In the genomic region with DNA sequence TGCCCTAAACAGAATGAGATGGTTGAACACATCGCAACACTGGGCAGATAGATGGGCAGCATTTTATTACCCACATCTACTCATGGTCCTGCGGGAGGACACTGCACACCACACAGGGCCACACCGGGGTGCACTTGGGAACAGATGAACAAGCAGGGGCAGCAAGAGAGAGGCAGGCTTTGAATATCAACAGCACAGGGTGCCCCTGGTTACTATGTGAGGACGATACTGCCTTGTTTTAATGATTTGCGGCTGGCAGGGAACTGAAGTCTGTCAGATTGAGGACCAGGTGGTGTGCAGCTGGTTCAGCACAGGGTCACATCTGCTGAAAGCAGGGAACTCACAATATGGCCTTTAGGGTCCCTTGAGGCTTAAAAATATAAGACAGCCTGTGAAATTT, we compare ENCODE assay signal across 19 cellular contexts.
DNase-seq lines count a peak whose midpoint lies in the region; ATAC-seq and TF ChIP-seq lines count a peak whose summit lies in the region.
"Had no signal": no experiment of that assay in that cellular context is flagged by ENCODE, and none has a peak within 500 bp of the region (broad histone marks: within the 10 kb centered on the region; RNA-seq: fewer than 3 reads in every experiment).

No MANE protein-coding gene starts in this region.

- TF ChIP-seq CTCF in HFF-Myc (IDR thresholded peaks at IDR 0.05; ENCODE audit: low read depth, low read length, missing control alignments) (no peak), nephron progenitor cell (IDR thresholded peaks at IDR 0.05) (no peak)

- H3K4me1 Mint-ChIP-seq in nephron progenitor cell, result peaks cover 10% of the 10 kb centered on the region
- H3K4me1 Mint-ChIP-seq: activated naive CD4-positive, alpha-beta T cell treated with anti-CD3 and anti-CD28 coated beads, Interleukin-2, amount 50 U/mL, for 24 hours; naive B cell had no signal

- H3K4me3 ChIP-seq in HFF-Myc (replicated peaks; ENCODE audit: low read depth, low read length), result no peak overlapping the region
- H3K4me3 ChIP-seq: coronary artery, gastroesophageal sphincter, smooth muscle cell had no signal

- peak; percentile 31 for DNase-seq in HFF-Myc (ENCODE audit: extremely low read depth, low read depth)
- peak; percentile 87 for DNase-seq in NCI-H2171 (lab: John Stamatoyannopoulos, UW)
- DNase-seq in nephron progenitor cell, result no peak
- no peak for DNase-seq in CD1c-positive myeloid dendritic cell (ENCODE audit: extremely low spot score)
- DNase-seq in epidermal melanocyte (ENCODE audit: insufficient read length, low spot score), result no peak
- DNase-seq: activated CD4-positive, alpha-beta T cell treated with anti-CD3 and anti-CD28 coated beads, Interleukin-2, amount 50 U/mL, for 4 hours; activated T-cell treated with anti-CD3 and anti-CD28 coated beads, Interleukin-2, amount 50 U/mL, for 1 hour; naive B cell; NCI-H187 treated with DMSO at 0.1 percent for 48 hours; NCI-H510A treated with DMSO at 0.1 percent for 48 hours; posterior cingulate gyrus had no signal

- no peaks in the 10 kb centered on the region for H3K27me3 Mint-ChIP-seq in nephron progenitor cell (ENCODE audit: low read depth, poor library complexity)
- H3K27me3 Mint-ChIP-seq: activated naive CD4-positive, alpha-beta T cell treated with anti-CD3 and anti-CD28 coated beads, Interleukin-2, amount 50 U/mL, for 24 hours had no signal

- peaks cover 6% of the 10 kb centered on the region for H3K9me3 Mint-ChIP-seq in nephron progenitor cell

- H3K36me3 Mint-ChIP-seq in nephron progenitor cell (ENCODE audit: low read depth), result no peaks in the 10 kb centered on the region
- H3K36me3 Mint-ChIP-seq: activated naive CD4-positive, alpha-beta T cell treated with anti-CD3 and anti-CD28 coated beads, Interleukin-2, amount 50 U/mL, for 24 hours; naive B cell had no signal

- ATAC-seq in GM18511 (IDR thresholded peaks at IDR 0.05; ENCODE audit: unreplicated experiment) (peak; percentile 58), GM18873 (IDR thresholded peaks at IDR 0.05; ENCODE audit: low FRiP score, unreplicated experiment) (no peak), GM21717 (IDR thresholded peaks at IDR 0.05; ENCODE audit: unreplicated experiment) (no peak)
- ATAC-seq: gastroesophageal sphincter, Panc1 had no signal

- H3K4me3 Mint-ChIP-seq in nephron progenitor cell, result no peak overlapping the region
- H3K4me3 Mint-ChIP-seq: activated naive CD4-positive, alpha-beta T cell treated with anti-CD3 and anti-CD28 coated beads, Interleukin-2, amount 50 U/mL, for 24 hours; naive B cell had no signal

- H3K27ac Mint-ChIP-seq in nephron progenitor cell, result peak overlapping the region; percentile 78
- H3K27ac Mint-ChIP-seq: activated naive CD4-positive, alpha-beta T cell treated with anti-CD3 and anti-CD28 coated beads, Interleukin-2, amount 50 U/mL, for 24 hours had no signal

Comparison
In these comparisons a context has a peak if more than half of its experiments do, and no peak if none do; other contexts are left out.
1. DNase-seq: peak in HFF-Myc (single experiment) and NCI-H2171 (single experiment); none in nephron progenitor cell (single experiment), CD1c-positive myeloid dendritic cell (single experiment) and epidermal melanocyte (single experiment).